In genomic region chr20:52747736-52748135, GRCh38 we compare ENCODE assay signal across 12 cellular contexts.
DNase-seq lines count a peak whose midpoint lies in the region; ATAC-seq, FAIRE-seq and TF ChIP-seq lines count a peak whose summit lies in the region.
"Had no signal": no experiment of that assay in that cellular context is flagged by ENCODE, and none has a peak within 500 bp of the region (broad histone marks: within the 10 kb centered on the region; RNA-seq: fewer than 3 reads in every experiment).

No MANE protein-coding gene starts in this region.

- no peaks in the 10 kb centered on the region for H3K36me3 Mint-ChIP-seq in activated naive CD4-positive, alpha-beta T cell treated with anti-CD3 and anti-CD28 coated beads for 36 hours (ENCODE audit: low read depth)
- H3K36me3 Mint-ChIP-seq in activated T-cell treated with anti-CD3 and anti-CD28 coated beads, Interleukin-2, amount 50 U/mL, for 72 hours (ENCODE audit: insufficient read depth in 2 of 2) = no peaks in the 10 kb centered on the region
- H3K36me3 Mint-ChIP-seq: mesothelial cell of epicardium had no signal

- POLR2A ChIA-PET in GM10248 (lab: Yijun Ruan, JAX) = no interaction called here

- ATAC-seq in pancreas (peak in 3 of 4 donors; percentile 77 to 86 (median 78)), HG02571 (IDR thresholded peaks at IDR 0.05; ENCODE audit: unreplicated experiment) (no peak)
- ATAC-seq in activated T-cell treated with anti-CD3 and anti-CD28 coated beads, Interleukin-2, amount 50 U/mL, for 72 hours (replicated peaks in 1 of 2) = no peak
- ATAC-seq: activated T-cell treated with anti-CD3 and anti-CD28 coated beads, Interleukin-2, amount 50 U/mL, for 4 hours; effector memory CD8-positive, alpha-beta T cell had no signal

- no peak overlapping the region for H3K27ac Mint-ChIP-seq in activated naive CD4-positive, alpha-beta T cell treated with anti-CD3 and anti-CD28 coated beads for 36 hours
- H3K27ac Mint-ChIP-seq in activated T-cell treated with anti-CD3 and anti-CD28 coated beads, Interleukin-2, amount 50 U/mL, for 72 hours = no peak overlapping the region
- H3K27ac Mint-ChIP-seq: effector memory CD8-positive, alpha-beta T cell; mesothelial cell of epicardium had no signal

- H3K27me3 Mint-ChIP-seq in activated naive CD4-positive, alpha-beta T cell treated with anti-CD3 and anti-CD28 coated beads for 36 hours (ENCODE audit: low read depth) = peaks cover 1% of the 10 kb centered on the region
- peaks cover 9% of the 10 kb centered on the region for H3K27me3 Mint-ChIP-seq in activated T-cell treated with anti-CD3 and anti-CD28 coated beads, Interleukin-2, amount 50 U/mL, for 72 hours (ENCODE audit: low read depth)

- H3K4me3 Mint-ChIP-seq in activated naive CD4-positive, alpha-beta T cell treated with anti-CD3 and anti-CD28 coated beads for 36 hours = no peak overlapping the region
- no peak overlapping the region for H3K4me3 Mint-ChIP-seq in activated T-cell treated with anti-CD3 and anti-CD28 coated beads, Interleukin-2, amount 50 U/mL, for 72 hours
- H3K4me3 Mint-ChIP-seq: activated T-cell treated with anti-CD3 and anti-CD28 coated beads, Interleukin-2, amount 50 U/mL, for 4 hours; effector memory CD8-positive, alpha-beta T cell; mesothelial cell of epicardium had no signal

- no peaks in the 10 kb centered on the region for H3K9me3 ChIP-seq in pancreas
- H3K9me3 ChIP-seq: SJSA1 had no signal

- H3K36me3 ChIP-seq in pancreas = no peaks in the 10 kb centered on the region
- H3K36me3 ChIP-seq: SJSA1 had no signal

- CTCF ChIA-PET in GM10248 (lab: Yijun Ruan, JAX) = no interaction called here
- CTCF ChIA-PET in activated naive CD4-positive, alpha-beta T cell treated with anti-CD3 and anti-CD28 coated beads for 36 hours (lab: Charles Lee) = interaction anchor here (1.3 kb wide), 1 partner anchor 469 kb away, joined by 3 read pairs; no protein-coding TSS in a partner anchor

- H3K27ac ChIP-seq in pancreas = no peak overlapping the region
- H3K27ac ChIP-seq: SJSA1 had no signal

- DNase-seq in GM10248 (ENCODE audit: extremely low spot score) = no peak
- peak; percentile 71 for DNase-seq in NCI-H82 treated with DMSO at 0.1 percent for 48 hours (lab: John Stamatoyannopoulos, UW; ENCODE audit: unreplicated experiment)
- DNase-seq in epithelial cell of esophagus (ENCODE audit: low read depth) = peak; percentile 31
- peak in 1 of 6 donors; percentile 14 for DNase-seq in pancreas
- no peak for DNase-seq in activated naive CD4-positive, alpha-beta T cell treated with anti-CD3 and anti-CD28 coated beads for 36 hours
- no peak for DNase-seq in DMS53 treated with DMSO at 0.1 percent for 48 hours (lab: John Stamatoyannopoulos, UW; ENCODE audit: unreplicated experiment)
- no peak for DNase-seq in activated T-cell treated with anti-CD3 and anti-CD28 coated beads, Interleukin-2, amount 50 U/mL, for 72 hours
- DNase-seq: activated T-cell treated with anti-CD3 and anti-CD28 coated beads, Interleukin-2, amount 50 U/mL, for 4 hours; effector memory CD8-positive, alpha-beta T cell had no signal

- WGBS in pancreas, 2 donors = 42% methylated on average over 8 of the region's 8 CpGs

- FAIRE-seq in pancreas (lab: Jason Lieb, UNC) = no peak

- intact Hi-C loops in pancreas (cut with DNase I) = no loop called here
- intact Hi-C loops in activated naive CD4-positive, alpha-beta T cell treated with anti-CD3 and anti-CD28 coated beads for 36 hours (cut with micrococcal nuclease) = loop anchor here (5.0 to 10.0 kb wide), 2 partner anchors 287 to 470 kb away; no protein-coding TSS in a partner anchor

- no peak overlapping the region for H3K4me3 ChIP-seq in epithelial cell of esophagus (ENCODE audit: low read length)
- H3K4me3 ChIP-seq in pancreas = no peak overlapping the region
- H3K4me3 ChIP-seq: SJSA1 had no signal

- no peaks in the 10 kb centered on the region for H3K4me1 Mint-ChIP-seq in activated naive CD4-positive, alpha-beta T cell treated with anti-CD3 and anti-CD28 coated beads for 36 hours (ENCODE audit: low read depth)
- H3K4me1 Mint-ChIP-seq in activated T-cell treated with anti-CD3 and anti-CD28 coated beads, Interleukin-2, amount 50 U/mL, for 72 hours (ENCODE audit: low read depth) = no peaks in the 10 kb centered on the region

- H3K9me3 Mint-ChIP-seq in activated naive CD4-positive, alpha-beta T cell treated with anti-CD3 and anti-CD28 coated beads for 36 hours = no peaks in the 10 kb centered on the region
- H3K9me3 Mint-ChIP-seq in activated T-cell treated with anti-CD3 and anti-CD28 coated beads, Interleukin-2, amount 50 U/mL, for 72 hours = peaks cover 0 to 2% of the 10 kb centered on the region in 2 donors
- H3K9me3 Mint-ChIP-seq: activated T-cell treated with anti-CD3 and anti-CD28 coated beads, Interleukin-2, amount 50 U/mL, for 4 hours; effector memory CD8-positive, alpha-beta T cell; mesothelial cell of epicardium had no signal

- H3K4me1 ChIP-seq in pancreas = no peaks in the 10 kb centered on the region
- H3K4me1 ChIP-seq: SJSA1 had no signal

- H3K27me3 ChIP-seq in pancreas = no peaks in the 10 kb centered on the region
- H3K27me3 ChIP-seq: SJSA1 had no signal

- TF ChIP-seq CTCF in GM10248 (IDR thresholded peaks at IDR 0.05; ENCODE audit: control extremely low read depth, extremely low read depth, low read depth, missing control alignments) = peak; percentile 3
- peak; percentile 54 for TF ChIP-seq CTCF in epithelial cell of esophagus (IDR thresholded peaks at IDR 0.05; ENCODE audit: insufficient read depth, low read depth, low read length, missing control alignments)
- peak in 2 of 4 donors; percentile 7 to 21 for TF ChIP-seq CTCF in pancreas (IDR thresholded peaks at IDR 0.05)

Comparison
In these comparisons a context has a peak if more than half of its experiments do, and no peak if none do; other contexts are left out.
1. DNase-seq: peak in NCI-H82 treated with DMSO at 0.1 percent for 48 hours (single experiment) and epithelial cell of esophagus (single experiment); none in GM10248 (single experiment), activated naive CD4-positive, alpha-beta T cell treated with anti-CD3 and anti-CD28 coated beads for 36 hours (single experiment), DMS53 treated with DMSO at 0.1 percent for 48 hours (single experiment) and activated T-cell treated with anti-CD3 and anti-CD28 coated beads, Interleukin-2, amount 50 U/mL, for 72 hours (0 of 2).
2. ATAC-seq: peak in pancreas (3 of 4); none in HG02571 (single experiment) and activated T-cell treated with anti-CD3 and anti-CD28 coated beads, Interleukin-2, amount 50 U/mL, for 72 hours (0 of 2).